ENCODE assay signal across 11 cellular contexts in genomic region chr5:68331202-68332108, GRCh38.
DNase-seq lines count a peak whose midpoint lies in the region; ATAC-seq and TF ChIP-seq lines count a peak whose summit lies in the region.
"Had no signal": no experiment of that assay in that cellular context is flagged by ENCODE, and none has a peak within 500 bp of the region (broad histone marks: within the 10 kb centered on the region; RNA-seq: fewer than 3 reads in every experiment).

No MANE protein-coding gene starts in this region.

- H2AFZ ChIP-seq in IMR-90 (replicated peaks; ENCODE audit: low read length, poor library complexity), result no peak overlapping the region

- TF ChIP-seq CTCF in IMR-90 (conservative IDR thresholded peaks at IDR 0.05; ENCODE audit: low read depth, low read length), result no peak

- H4K5ac ChIP-seq in IMR-90 (ENCODE audit: low read depth, low read length), result no peak overlapping the region

- H3K4ac ChIP-seq in IMR-90 (ENCODE audit: low read depth, low read length), result no peak overlapping the region

- no peak overlapping the region for H4K8ac ChIP-seq in IMR-90 (ENCODE audit: low read depth in 2 of 2, low read length in 2 of 2)

- H3K4me2 ChIP-seq in IMR-90 (ENCODE audit: low read depth, low read length), result no peak overlapping the region

- H2AK5ac ChIP-seq in IMR-90 (ENCODE audit: low read depth, low read length), result no peak overlapping the region

- no peaks in the 10 kb centered on the region for H3K36me3 ChIP-seq in IMR-90 (ENCODE audit: control insufficient read depth, insufficient read depth, low read length)
- H3K36me3 ChIP-seq: tibial artery had no signal

- WGBS in IMR-90 (ENCODE audit: extremely low coverage in 2 of 2, insufficient read length in 1 of 2), 2 experiments, result 79% methylated on average over 2 of the region's 4 CpGs; no CpG with 5 or more reads in 1 of the 2 experiments

- intact Hi-C loops in IMR-90 (cut with micrococcal nuclease), result no loop called here
- intact Hi-C loops in dendritic cell treated with granulocyte-macrophage colony-stimulating factor and Interleukin-4, amounts not matched to agents 40 ng/mL and 50 ng/mL, for 4 days (cut with micrococcal nuclease), result loop anchor here (1.0 kb wide), 1 partner anchor 103 kb away; no protein-coding TSS in a partner anchor

- no peak overlapping the region for H2BK15ac ChIP-seq in IMR-90 (ENCODE audit: low read depth, low read length)

- no peaks in the 10 kb centered on the region for H3K36me3 Mint-ChIP-seq in dendritic cell treated with granulocyte-macrophage colony-stimulating factor and Interleukin-4, amounts not matched to agents 40 ng/mL and 50 ng/mL, for 4 days (ENCODE audit: low read depth)
- H3K36me3 Mint-ChIP-seq in activated CD8-positive, alpha-beta memory T cell treated with anti-CD3 and anti-CD28 coated beads, Interleukin-2, amount 10 ng/mL, durations not matched to agents 7 days and 5 days, result no peaks in the 10 kb centered on the region

- POLR2A ChIA-PET in IMR-90 (lab: Charles Lee; ENCODE audit: unreplicated experiment), result no interaction called here

- no peak overlapping the region for H3K23ac ChIP-seq in IMR-90 (ENCODE audit: low read depth, low read length)

- H4K91ac ChIP-seq in IMR-90 (ENCODE audit: insufficient read depth, low read depth, low read length), result no peak overlapping the region

- H3K56ac ChIP-seq in IMR-90 (ENCODE audit: extremely low read depth, insufficient read depth, low read length), result no peak overlapping the region

- H3K79me1 ChIP-seq in IMR-90 (ENCODE audit: low read depth in 1 of 2, low read length in 2 of 2), result no peaks in the 10 kb centered on the region

- no peak for TF ChIP-seq POLR2A in IMR-90 (IDR thresholded peaks at IDR 0.05; ENCODE audit: low read depth, low read length)

- no peak overlapping the region for H3K9ac ChIP-seq in IMR-90 (ENCODE audit: low read depth, low read length)

- H3K18ac ChIP-seq in IMR-90 (ENCODE audit: low read depth, low read length), result no peak overlapping the region

- H2BK20ac ChIP-seq in IMR-90 (ENCODE audit: low read depth, low read length), result no peak overlapping the region

- no peaks in the 10 kb centered on the region for H3K9me3 ChIP-seq in IMR-90 (ENCODE audit: control insufficient read depth, insufficient read depth, low read length)
- H3K9me3 ChIP-seq: tibial artery had no signal

- no peak overlapping the region for H3K14ac ChIP-seq in IMR-90 (replicated peaks; ENCODE audit: low read depth, low read length)

- in situ Hi-C loops in IMR-90 (cut with MboI; ENCODE audit: low sequenced_read_pairs), result no loop called here

- ATAC-seq in GM19463 (IDR thresholded peaks at IDR 0.05; ENCODE audit: unreplicated experiment) (peak; percentile 47), IMR-90 (ENCODE audit: low read depth) (peak; percentile 34), GM21576 (IDR thresholded peaks at IDR 0.05; ENCODE audit: unreplicated experiment) (no peak)
- ATAC-seq in activated CD8-positive, alpha-beta memory T cell treated with anti-CD3 and anti-CD28 coated beads, Interleukin-2, amount 10 ng/mL, durations not matched to agents 7 days and 5 days, result no peak

- H2AK9ac ChIP-seq in IMR-90 (replicated peaks; ENCODE audit: low read depth, low read length, poor library complexity), result no peak overlapping the region

- H3K27ac Mint-ChIP-seq in dendritic cell treated with granulocyte-macrophage colony-stimulating factor and Interleukin-4, amounts not matched to agents 40 ng/mL and 50 ng/mL, for 4 days, result peak overlapping the region; percentile 74
- no peak overlapping the region for H3K27ac Mint-ChIP-seq in activated CD8-positive, alpha-beta memory T cell treated with anti-CD3 and anti-CD28 coated beads, Interleukin-2, amount 10 ng/mL, durations not matched to agents 7 days and 5 days

- no peak overlapping the region for H3K4me3 Mint-ChIP-seq in dendritic cell treated with granulocyte-macrophage colony-stimulating factor and Interleukin-4, amounts not matched to agents 40 ng/mL and 50 ng/mL, for 4 days
- H3K4me3 Mint-ChIP-seq in activated CD8-positive, alpha-beta memory T cell treated with anti-CD3 and anti-CD28 coated beads, Interleukin-2, amount 10 ng/mL, durations not matched to agents 7 days and 5 days, result no peak overlapping the region

- CTCF ChIA-PET in IMR-90 (lab: Yijun Ruan, JAX), result interaction anchor here (0.5 kb wide), 1 partner anchor 141 kb away, joined by 3 read pairs; no protein-coding TSS in a partner anchor
- CTCF ChIA-PET in activated CD8-positive, alpha-beta memory T cell treated with anti-CD3 and anti-CD28 coated beads, Interleukin-2, amount 10 ng/mL, durations not matched to agents 7 days and 5 days (lab: Charles Lee), result no interaction called here

- no peak overlapping the region for H3K27ac ChIP-seq in IMR-90 (ENCODE audit: insufficient read depth, low read length)
- H3K27ac ChIP-seq: skin epidermis, tibial artery had no signal

- TF ChIP-seq RAD21 in IMR-90 (IDR thresholded peaks at IDR 0.05; ENCODE audit: low read length), result no peak

- dilution Hi-C loops in IMR-90 (cut with HindIII; ENCODE audit: low sequenced_read_pairs, unreplicated experiment), result no loop called here

- H3K4me1 Mint-ChIP-seq in dendritic cell treated with granulocyte-macrophage colony-stimulating factor and Interleukin-4, amounts not matched to agents 40 ng/mL and 50 ng/mL, for 4 days (ENCODE audit: low read depth), result peaks cover 35% of the 10 kb centered on the region
- peaks cover 19% of the 10 kb centered on the region for H3K4me1 Mint-ChIP-seq in activated CD8-positive, alpha-beta memory T cell treated with anti-CD3 and anti-CD28 coated beads, Interleukin-2, amount 10 ng/mL, durations not matched to agents 7 days and 5 days

- no peaks in the 10 kb centered on the region; the same call in 1 of the 2 replicates for H3K27me3 ChIP-seq in IMR-90 (ENCODE audit: control insufficient read depth, insufficient read depth, low read length)
- H3K27me3 ChIP-seq: tibial artery had no signal

- no peak overlapping the region for H2BK120ac ChIP-seq in IMR-90 (ENCODE audit: low read depth, low read length)

- DNase-seq in IMR-90 (peak; percentile 80), pons (ENCODE audit: low spot score) (peak; percentile 68), NCI-H2227 (lab: John Stamatoyannopoulos, UW; ENCODE audit: unreplicated experiment) (no peak)
- no peak for DNase-seq in activated CD8-positive, alpha-beta memory T cell treated with anti-CD3 and anti-CD28 coated beads, Interleukin-2, amount 10 ng/mL, durations not matched to agents 7 days and 5 days
- no peak for DNase-seq in stimulated activated CD4-positive, alpha-beta T cell treated with anti-CD3 and anti-CD28 coated beads, Interleukin-4, amount 100 ng/mL, for 1 hour
- DNase-seq: head of caudate nucleus, tibial artery had no signal

- no peak overlapping the region for H2BK5ac ChIP-seq in IMR-90 (ENCODE audit: low read depth, low read length, poor library complexity, severe bottlenecking)

- H3K9me1 ChIP-seq in IMR-90 (ENCODE audit: insufficient read depth, low read length), result peaks cover 8% of the 10 kb centered on the region

- peaks cover 24% of the 10 kb centered on the region for H3K27me3 Mint-ChIP-seq in dendritic cell treated with granulocyte-macrophage colony-stimulating factor and Interleukin-4, amounts not matched to agents 40 ng/mL and 50 ng/mL, for 4 days
- H3K27me3 Mint-ChIP-seq in activated CD8-positive, alpha-beta memory T cell treated with anti-CD3 and anti-CD28 coated beads, Interleukin-2, amount 10 ng/mL, durations not matched to agents 7 days and 5 days, result peaks cover 10% of the 10 kb centered on the region

- H3K4me3 ChIP-seq in IMR-90 (ENCODE audit: insufficient read depth, low read depth, low read length), result no peak overlapping the region
- H3K4me3 ChIP-seq: skin epidermis, tibial artery had no signal

- H3K4me1 ChIP-seq in IMR-90 (ENCODE audit: control insufficient read depth, insufficient read depth, low read length), result peaks cover 5% of the 10 kb centered on the region
- H3K4me1 ChIP-seq: tibial artery had no signal

- no peaks in the 10 kb centered on the region for H3K9me3 Mint-ChIP-seq in dendritic cell treated with granulocyte-macrophage colony-stimulating factor and Interleukin-4, amounts not matched to agents 40 ng/mL and 50 ng/mL, for 4 days
- no peaks in the 10 kb centered on the region for H3K9me3 Mint-ChIP-seq in activated CD8-positive, alpha-beta memory T cell treated with anti-CD3 and anti-CD28 coated beads, Interleukin-2, amount 10 ng/mL, durations not matched to agents 7 days and 5 days (ENCODE audit: low read depth)

- H4K20me1 ChIP-seq in IMR-90 (ENCODE audit: insufficient read depth, low read length), result no peaks in the 10 kb centered on the region

- no TSS peak for BruUV-seq in IMR-90 (replicated peaks; lab: Mats Ljungman, UMichigan)

TF ChIP-seq in IMR-90, 13 proteins besides CTCF, POLR2A, EP300 and RAD21:
- TF ChIP-seq CEBPB (IDR thresholded peaks at IDR 0.05; ENCODE audit: low read depth, low read length) (no peak), MAFK (IDR thresholded peaks at IDR 0.05; ENCODE audit: low read depth, low read length) (no peak), FOS (IDR thresholded peaks at IDR 0.05; ENCODE audit: low read depth, low read length) (no peak), RCOR1 (IDR thresholded peaks at IDR 0.05; ENCODE audit: insufficient replicate concordance, low read length) (no peak), ELK1 (IDR thresholded peaks at IDR 0.05; ENCODE audit: borderline replicate concordance, low read depth, low read length) (no peak), MXI1 (IDR thresholded peaks at IDR 0.05; ENCODE audit: borderline replicate concordance, low read depth, low read length) (no peak), BHLHE40 (IDR thresholded peaks at IDR 0.05; ENCODE audit: low read depth, low read length) (no peak)

Comparison
In these comparisons a context has a peak if more than half of its experiments do, and no peak if none do; other contexts are left out.
1. ATAC-seq: peak in GM19463 (single experiment) and IMR-90 (single experiment); none in GM21576 (single experiment) and activated CD8-positive, alpha-beta memory T cell treated with anti-CD3 and anti-CD28 coated beads, Interleukin-2, amount 10 ng/mL, durations not matched to agents 7 days and 5 days (single experiment).
2. DNase-seq: peak in IMR-90 (single experiment) and pons (single experiment); none in activated CD8-positive, alpha-beta memory T cell treated with anti-CD3 and anti-CD28 coated beads, Interleukin-2, amount 10 ng/mL, durations not matched to agents 7 days and 5 days (single experiment), NCI-H2227 (single experiment) and stimulated activated CD4-positive, alpha-beta T cell treated with anti-CD3 and anti-CD28 coated beads, Interleukin-4, amount 100 ng/mL, for 1 hour (single experiment).